ENCODE assay signal across 28 cellular contexts in genomic region chr5:13997514-13997913, GRCh38. TPM values are rescaled to one million over a fixed set of nuclear protein-coding genes. Genes with fewer than 3 reads are reported as not detected.
"Had no signal": no experiment of that assay in that cellular context is flagged by ENCODE, and none has a peak within 500 bp of the region (broad histone marks: within the 10 kb centered on the region; RNA-seq: fewer than 3 reads in every experiment).

No MANE protein-coding gene starts in this region.

- H3K4me1 ChIP-seq: neural progenitor cell, parathyroid adenoma, right lobe of liver, sigmoid colon, stomach, thyroid gland, tibial nerve, upper lobe of left lung, vagina had no signal

- ATAC-seq: natural killer cell; psoas muscle; right cardiac atrium; right lobe of liver; stimulated activated effector memory CD8-positive, alpha-beta T cell treated with anti-CD3 and anti-CD28 coated beads, Interleukin-12 subunit alpha, Interleukin-12 subunit beta, amount 100 ng/mL, for 72 hours; stimulated activated naive B cell treated with anti-CD40 and anti-IgM and Interleukin-4, amounts not matched to agents 10 μg/mL and 1 μg/mL and 100 μg/mL, for 72 hours had no signal

- H3K4me3 Mint-ChIP-seq: natural killer cell; nephron; neural progenitor cell; stimulated activated effector memory CD8-positive, alpha-beta T cell treated with anti-CD3 and anti-CD28 coated beads, Interleukin-12 subunit alpha, Interleukin-12 subunit beta, amount 100 ng/mL, for 72 hours; stimulated activated naive B cell treated with anti-CD40 and anti-IgM and Interleukin-4, amounts not matched to agents 10 μg/mL and 1 μg/mL and 100 μg/mL, for 72 hours; stimulated activated naive CD8-positive, alpha-beta T cell treated with anti-CD3 and anti-CD28 coated beads, Interleukin-15, Interleukin-2, amounts not matched to agents 100 ng/mL and 50 ng/mL, for 24 hours had no signal

- H3K4me3 ChIP-seq: neural progenitor cell, ovary, psoas muscle, right lobe of liver, sigmoid colon, stomach, thoracic aorta, thyroid gland, tibial nerve, upper lobe of left lung, vagina had no signal

- H3K27me3 ChIP-seq: neural progenitor cell, ovary, right lobe of liver, sigmoid colon, stomach, thyroid gland, tibial nerve, upper lobe of left lung, vagina had no signal

- H3K9me3 ChIP-seq: right lobe of liver, thoracic aorta, thyroid gland, vagina had no signal

- H3K36me3 Mint-ChIP-seq: natural killer cell; neural progenitor cell; stimulated activated effector memory CD8-positive, alpha-beta T cell treated with anti-CD3 and anti-CD28 coated beads, Interleukin-12 subunit alpha, Interleukin-12 subunit beta, amount 100 ng/mL, for 72 hours had no signal

- H3K27ac ChIP-seq: neural progenitor cell, ovary, parathyroid adenoma, psoas muscle, right lobe of liver, sigmoid colon, stomach, thoracic aorta, thyroid gland, tibial nerve, upper lobe of left lung, vagina had no signal

- H3K27me3 Mint-ChIP-seq: progenitor cell of endocrine pancreas had no signal

- H3K4me1 Mint-ChIP-seq: natural killer cell; stimulated activated effector memory CD8-positive, alpha-beta T cell treated with anti-CD3 and anti-CD28 coated beads, Interleukin-12 subunit alpha, Interleukin-12 subunit beta, amount 100 ng/mL, for 72 hours; stimulated activated naive B cell treated with anti-CD40 and anti-IgM and Interleukin-4, amounts not matched to agents 10 μg/mL and 1 μg/mL and 100 μg/mL, for 72 hours had no signal

- H3K36me3 ChIP-seq: neural progenitor cell, ovary, right lobe of liver, sigmoid colon, stomach, thoracic aorta, thyroid gland, tibial nerve, upper lobe of left lung, vagina had no signal

- H3K27ac Mint-ChIP-seq: natural killer cell; nephron; neural progenitor cell; progenitor cell of endocrine pancreas; stimulated activated effector memory CD8-positive, alpha-beta T cell treated with anti-CD3 and anti-CD28 coated beads, Interleukin-12 subunit alpha, Interleukin-12 subunit beta, amount 100 ng/mL, for 72 hours; stimulated activated naive B cell treated with anti-CD40 and anti-IgM and Interleukin-4, amounts not matched to agents 10 μg/mL and 1 μg/mL and 100 μg/mL, for 72 hours; stimulated activated naive CD8-positive, alpha-beta T cell treated with anti-CD3 and anti-CD28 coated beads, Interleukin-15, Interleukin-2, amounts not matched to agents 100 ng/mL and 50 ng/mL, for 24 hours had no signal

- DNase-seq: natural killer cell; occipital lobe; ovary; posterior cingulate gyrus; psoas muscle; right cardiac atrium; right lobe of liver; sigmoid colon; small intestine; stimulated activated CD4-positive, alpha-beta T cell treated with anti-CD3 and anti-CD28 coated beads, Interleukin-15, amount 100 ng/mL, for 24 hours; stimulated activated CD4-positive, alpha-beta T cell treated with anti-CD3 and anti-CD28 coated beads, Interleukin-2, amount 100 ng/mL, for 24 hours; stimulated activated CD4-positive, alpha-beta T cell treated with anti-CD3 and anti-CD28 coated beads, Interleukin-2, amount 100 ng/mL, for 48 hours; stimulated activated CD4-positive, alpha-beta T cell treated with anti-CD3 and anti-CD28 coated beads, Interleukin-4, amount 100 ng/mL, for 24 hours; stimulated activated naive B cell treated with anti-CD40 and anti-IgM and Interleukin-4, amounts not matched to agents 10 μg/mL and 1 μg/mL and 100 μg/mL, for 72 hours; stimulated activated naive CD4-positive, alpha-beta T cell treated with Interleukin-2 at 50 U/mL for 16 hours; stomach; thyroid gland; trophoblast cell; upper lobe of left lung had no signal

RNA-seq across cellular contexts. Expression of gene DNAH5, which starts 53.0 kb away (rescaled TPM):
- total RNA-seq: natural killer cell had no signal
